1 cellular context compared by ENCODE assay signal in the genomic region with DNA sequence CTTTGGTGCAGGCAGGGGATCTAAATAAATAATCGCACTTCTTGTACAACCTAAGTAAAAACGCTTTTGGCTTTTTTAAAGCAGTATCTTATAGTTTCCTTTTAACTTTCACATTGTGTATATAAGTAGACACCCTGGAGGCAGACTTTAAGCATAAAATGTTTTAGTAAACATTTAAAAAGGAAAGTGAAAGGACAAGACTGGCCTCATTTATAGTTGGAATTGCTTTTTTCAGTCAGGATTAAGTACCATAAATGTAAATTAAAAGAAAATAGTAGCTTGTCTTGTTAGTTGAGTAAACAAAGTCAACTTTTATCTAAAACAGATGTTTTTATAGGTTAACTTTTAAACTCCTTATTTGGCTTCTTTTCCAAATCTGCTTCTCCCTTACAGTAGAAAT.
TF ChIP-seq lines count a peak whose summit lies in the region.

No MANE protein-coding gene starts in this region.

TF ChIP-seq in IMR-90, 13 proteins besides CTCF, POLR2A, EP300 and RAD21 (continued from another document):
- no peak for TF ChIP-seq FOS (IDR thresholded peaks at IDR 0.05; ENCODE audit: low read depth, low read length)
- no peak for TF ChIP-seq RFX5 (IDR thresholded peaks at IDR 0.05; ENCODE audit: low read depth, low read length)
- TF ChIP-seq RCOR1 (IDR thresholded peaks at IDR 0.05; ENCODE audit: insufficient replicate concordance, low read length), result no peak
- TF ChIP-seq MXI1 (IDR thresholded peaks at IDR 0.05; ENCODE audit: borderline replicate concordance, low read depth, low read length), result no peak
